In genomic region chr11:105401269-105401809, GRCh38 we compare ENCODE assay signal across 30 cellular contexts.
"Had no signal": no experiment of that assay in that cellular context is flagged by ENCODE, and none has a peak within 500 bp of the region (broad histone marks: within the 10 kb centered on the region; RNA-seq: fewer than 3 reads in every experiment).

No MANE protein-coding gene starts in this region.

- H3K4me1 ChIP-seq: foreskin keratinocyte, gastrocnemius medialis, heart left ventricle had no signal

- H3K9me3 ChIP-seq: gastrocnemius medialis, heart left ventricle had no signal

- FAIRE-seq: astrocyte, bronchial epithelial cell had no signal

- H3K27ac ChIP-seq: brain microvascular endothelial cell, coronary artery, dorsolateral prefrontal cortex, foreskin keratinocyte, gastrocnemius medialis, heart left ventricle, WERI-Rb-1 had no signal

- H3K4me3 ChIP-seq: coronary artery, dorsolateral prefrontal cortex, gastrocnemius medialis, heart left ventricle had no signal

- ATAC-seq: activated CD4-positive, CD25-positive, alpha-beta regulatory T cell treated with anti-CD3 and anti-CD28 coated beads, Interleukin-2, amount 50 U/mL, for 24 hours; activated CD8-positive, alpha-beta T cell treated with anti-CD3 and anti-CD28 coated beads for 36 hours; activated T-cell treated with anti-CD3 and anti-CD28 coated beads, Interleukin-2, amount 50 U/mL, for 4 hours; activated T-helper 17 cell treated with anti-CD3 and anti-CD28 coated beads, Interleukin-2, amount 50 U/mL, for 72 hours; esophagus mucosa; foreskin keratinocyte; gastrocnemius medialis; heart left ventricle; T-helper 17 cell had no signal

- DNase-seq: activated B cell treated with CpG ODN at 0.5 μM for 24 hours; activated CD4-positive, alpha-beta T cell treated with anti-CD3 and anti-CD28 coated beads for 48 hours; activated CD4-positive, alpha-beta T cell treated with anti-CD3 and anti-CD28 coated beads, Interleukin-2, amount 50 U/mL, for 1 hour; activated CD4-positive, alpha-beta T cell treated with anti-CD3 and anti-CD28 coated beads, Interleukin-2, amount 50 U/mL, for 48 hours; activated CD8-positive, alpha-beta memory T cell treated with anti-CD3 and anti-CD28 coated beads for 24 hours; activated CD8-positive, alpha-beta T cell treated with anti-CD3 and anti-CD28 coated beads for 36 hours; activated effector memory CD4-positive, alpha-beta T cell treated with Interleukin-2 at 50 U/mL for 16 hours; activated gamma-delta T cell treated with Interleukin-2 at 50 U/mL for 16 hours; activated naive CD4-positive, alpha-beta T cell treated with anti-CD3 and anti-CD28 coated beads, Interleukin-2, amount 50 U/mL, for 16 hours; activated naive CD4-positive, alpha-beta T cell treated with Interleukin-2 at 50 U/mL for 16 hours; activated T-cell treated with anti-CD3 and anti-CD28 coated beads, Interleukin-2, amount 50 U/mL, for 4 hours; amniotic stem cell; anterior cingulate cortex; brain microvascular endothelial cell; dorsolateral prefrontal cortex; effector memory CD4-positive, alpha-beta T cell; endodermal cell; foreskin keratinocyte; gastrocnemius medialis; glutamatergic neuron; heart left ventricle; T-helper 17 cell; T1000; WERI-Rb-1 had no signal

- H3K27me3 ChIP-seq: brain microvascular endothelial cell, dorsolateral prefrontal cortex, foreskin keratinocyte, gastrocnemius medialis, heart left ventricle had no signal

- H3K36me3 ChIP-seq: brain microvascular endothelial cell, gastrocnemius medialis, heart left ventricle, WERI-Rb-1 had no signal
